Comparison of ENCODE assay signal across 22 cellular contexts in genomic region chr7:99344061-99344647, GRCh38.
"Had no signal": no experiment of that assay in that cellular context is flagged by ENCODE, and none has a peak within 500 bp of the region (broad histone marks: within the 10 kb centered on the region; RNA-seq: fewer than 3 reads in every experiment).

No MANE protein-coding gene starts in this region.

- H3K9me3 ChIP-seq: prostate gland, spleen, tibial artery, uterus had no signal

- H3K27me3 Mint-ChIP-seq: brain had no signal

- H3K9me3 Mint-ChIP-seq: brain, mesothelial cell of epicardium, natural killer cell had no signal

- H3K27ac ChIP-seq: foreskin keratinocyte, prostate gland, spleen, uterus, VCaP had no signal

- H3K27me3 ChIP-seq: foreskin keratinocyte, spleen, tibial artery, uterus had no signal

- H3K4me3 Mint-ChIP-seq: brain, mesothelial cell of epicardium, natural killer cell had no signal

- H3K4me1 ChIP-seq: foreskin keratinocyte, prostate gland, spleen, uterus had no signal

- H3K36me3 ChIP-seq: uterus had no signal

- H3K27ac Mint-ChIP-seq: mesothelial cell of epicardium had no signal

- ATAC-seq: foreskin keratinocyte, left ventricle myocardium superior, natural killer cell had no signal

- DNase-seq: activated CD4-positive, CD25-positive, alpha-beta regulatory T cell treated with anti-CD3 and anti-CD28 coated beads, Interleukin-2, amount 50 U/mL, for 72 hours; activated effector memory CD4-positive, alpha-beta T cell treated with anti-CD3 and anti-CD28 coated beads, Interleukin-2, amount 50 U/mL, for 16 hours; activated naive CD4-positive, alpha-beta T cell treated with anti-CD3 and anti-CD28 coated beads, Interleukin-2, amount 50 U/mL, for 16 hours; anterior cingulate cortex; dermis blood vessel endothelial cell; effector CD8-positive, alpha-beta T cell; foreskin keratinocyte; glutamatergic neuron; hippocampal formation; left ventricle myocardium superior; mammary epithelial cell; natural killer cell; spleen; stimulated activated CD4-positive, alpha-beta T cell treated with anti-CD3 and anti-CD28 coated beads, Interleukin-4, amount 100 ng/mL, for 1 hour; stimulated activated naive CD4-positive, alpha-beta T cell treated with Interleukin-2 at 50 U/mL for 16 hours; substantia nigra; tibial artery; uterus had no signal

- H3K4me3 ChIP-seq: prostate gland, spleen, tibial artery, uterus had no signal

- H3K4me1 Mint-ChIP-seq: brain, mesothelial cell of epicardium, natural killer cell had no signal
